ENCODE assay signal across 21 cellular contexts in genomic region chr2:15352363-15352762, GRCh38.
A peak's percentile ranks its signal among the peaks of the same experiment; 100 is the strongest.
DNase-seq lines count a peak whose midpoint lies in the region; ATAC-seq, FAIRE-seq and TF ChIP-seq lines count a peak whose summit lies in the region.
"Had no signal": no experiment of that assay in that cellular context is flagged by ENCODE, and none has a peak within 500 bp of the region (broad histone marks: within the 10 kb centered on the region; RNA-seq: fewer than 3 reads in every experiment).

No MANE protein-coding gene starts in this region.

- H3K4me1 Mint-ChIP-seq in activated T-cell treated with anti-CD3 and anti-CD28 coated beads, Interleukin-2, amount 50 U/mL, for 72 hours (ENCODE audit: low read depth): no peaks in the 10 kb centered on the region
- peaks cover 9 to 10% of the 10 kb centered on the region in 2 experiments for H3K4me1 Mint-ChIP-seq in H9
- H3K4me1 Mint-ChIP-seq: CD4-positive, alpha-beta memory T cell had no signal

- no peak overlapping the region for H4K91ac ChIP-seq in H9 (ENCODE audit: insufficient read length, low read depth, low read length)

- no peak for ATAC-seq in activated T-cell treated with anti-CD3 and anti-CD28 coated beads, Interleukin-2, amount 50 U/mL, for 72 hours (replicated peaks in 1 of 2)
- no peak for ATAC-seq in K562
- ATAC-seq: A549, GM23338 had no signal

- no peak overlapping the region for H2BK20ac ChIP-seq in H9 (ENCODE audit: low read depth, low read length, poor library complexity, severe bottlenecking)

- DNase-seq in activated T-cell treated with anti-CD3 and anti-CD28 coated beads, Interleukin-2, amount 50 U/mL, for 72 hours: no peak
- no peak for DNase-seq in activated T-cell treated with anti-CD3 and anti-CD28 coated beads, Interleukin-2, amount 50 U/mL, for 1 hour
- DNase-seq in H9: no peak
- no peak for DNase-seq in K562 (ENCODE audit: extremely low read depth in 1 of 4, low spot score in 3 of 4)
- DNase-seq in ecto neural progenitor cell (ENCODE audit: low spot score): no peak
- DNase-seq in mucosa of gallbladder (ENCODE audit: low spot score): no peak
- DNase-seq: 8988T; ACHN; C1 segment of cervical spinal cord; Calu3; CD4-positive, alpha-beta memory T cell; COR-L47; DMS53; DMS79 treated with DMSO at 0.1 percent for 48 hours; GF-D8; HFFc6 had no signal

- H3K56ac ChIP-seq in H9 (ENCODE audit: insufficient read length, low read depth, low read length): no peak overlapping the region

- peaks cover 76% of the 10 kb centered on the region for H3K36me3 ChIP-seq in K562 (ENCODE audit: control insufficient read depth, insufficient read depth, low read length)
- H3K36me3 ChIP-seq: HAP-1 had no signal

- intact Hi-C loops in K562 (cut with micrococcal nuclease): no loop called here

- no peaks in the 10 kb centered on the region for H4K20me1 ChIP-seq in H9 (ENCODE audit: control insufficient read depth, insufficient read depth, insufficient read length)
- no peaks in the 10 kb centered on the region for H4K20me1 ChIP-seq in K562 (replicated peaks; ENCODE audit: control insufficient read depth, insufficient read depth, low read length)

- H3K14ac ChIP-seq in H9 (ENCODE audit: insufficient read depth, low read length): no peak overlapping the region; the same call in 1 of the 2 replicates

- peaks cover 3% of the 10 kb centered on the region; the same call in 1 of the 2 replicates for H3K4me1 ChIP-seq in H9 (ENCODE audit: insufficient read depth, low read length)
- no peaks in the 10 kb centered on the region; a peak in 1 of 5 replicates for H3K4me1 ChIP-seq in K562 (replicated peaks in 1 of 2; ENCODE audit: control insufficient read depth in 2 of 2, insufficient read depth in 2 of 2, low read length in 2 of 2)
- H3K4me1 ChIP-seq: A549 had no signal

- H2BK12ac ChIP-seq in H9 (ENCODE audit: insufficient read length, low read depth, low read length): no peak overlapping the region

- H3K4me3 Mint-ChIP-seq in activated T-cell treated with anti-CD3 and anti-CD28 coated beads, Interleukin-2, amount 50 U/mL, for 72 hours: no peak overlapping the region
- no peak overlapping the region for H3K4me3 Mint-ChIP-seq in H9
- H3K4me3 Mint-ChIP-seq: CD4-positive, alpha-beta memory T cell; GM23338; HFFc6 had no signal

- peaks cover 4 to 27% of the 10 kb centered on the region in 2 donors for H3K36me3 Mint-ChIP-seq in activated T-cell treated with anti-CD3 and anti-CD28 coated beads, Interleukin-2, amount 50 U/mL, for 72 hours (ENCODE audit: insufficient read depth in 2 of 2)
- peaks cover 12 to 17% (median 13%) of the 10 kb centered on the region in 3 experiments; a peak in 4 of 7 replicates for H3K36me3 Mint-ChIP-seq in H9 (ENCODE audit: insufficient read depth in 1 of 3, low read depth in 3 of 3)

- H3T11ph ChIP-seq in H9 (ENCODE audit: low read length): no peak overlapping the region

- H2BK5ac ChIP-seq in H9 (ENCODE audit: insufficient read length, low read length): no peak overlapping the region

- H4K5ac ChIP-seq in H9 (ENCODE audit: insufficient read length, low read depth, low read length): no peak overlapping the region

- no TSS peak for BruUV-seq in K562 (replicated peaks; lab: Mats Ljungman, UMichigan)

- no peak for TF ChIP-seq EP300 in K562 (IDR thresholded peaks at IDR 0.05; ENCODE audit: low read length)

- FAIRE-seq in K562 (lab: Jason Lieb, UNC): no peak
- FAIRE-seq: GM12891, GM18507 had no signal

- H3K9me3 ChIP-seq in H9 (ENCODE audit: control insufficient read depth, low read depth, low read length) (no peaks in the 10 kb centered on the region), K562 (replicated peaks; ENCODE audit: control insufficient read depth, insufficient read depth, low read depth, low read length) (no peaks in the 10 kb centered on the region)
- H3K9me3 ChIP-seq: A549, HAP-1 had no signal

- no peak overlapping the region for H3K18ac ChIP-seq in H9 (ENCODE audit: insufficient read length, low read depth, low read length)

- H2BK120ac ChIP-seq in H9 (ENCODE audit: low read depth, low read length, poor library complexity, severe bottlenecking): no peak overlapping the region

- no peak overlapping the region for H2BK15ac ChIP-seq in H9 (ENCODE audit: low read depth, low read length)

- no CpG with 5 or more reads among the region's 11 CpGs for WGBS in H9 (ENCODE audit: extremely low coverage, insufficient read length, low lambda C conversion rate)
- WGBS in K562 (ENCODE audit: insufficient coverage, low coverage, missing lambda C conversion rate): 95% methylated on average over 10 of the region's 11 CpGs

- in situ Hi-C loops in K562 (cut with MboI): no loop called here

- H3K27me3 ChIP-seq in H9 (ENCODE audit: insufficient read depth, low read length): no peaks in the 10 kb centered on the region
- H3K27me3 ChIP-seq in K562 (ENCODE audit: control insufficient read depth in 2 of 2, insufficient read depth in 2 of 2, low read length in 2 of 2): no peaks in the 10 kb centered on the region

- peak overlapping the region; percentile 34 for H3K27ac Mint-ChIP-seq in activated T-cell treated with anti-CD3 and anti-CD28 coated beads, Interleukin-2, amount 50 U/mL, for 72 hours
- H3K27ac Mint-ChIP-seq in H9: peak overlapping the region; percentile 6 to 69 (median 35); a peak in 4 of 7 replicates
- H3K27ac Mint-ChIP-seq: GM23338, HFFc6 had no signal

- no peaks in the 10 kb centered on the region for H3K9me1 ChIP-seq in K562 (ENCODE audit: control insufficient read depth, insufficient read depth, low read length)

- no peaks in the 10 kb centered on the region for H3K23me2 ChIP-seq in H9 (ENCODE audit: insufficient read length, low read depth, low read length, poor library complexity, severe bottlenecking)

- H3K4me3 ChIP-seq in K562: no peak overlapping the region
- H3K4me3 ChIP-seq: A549, GM23338, HAP-1 had no signal

- H2AK5ac ChIP-seq in H9 (ENCODE audit: insufficient read length, low read length): no peak overlapping the region

- H3K79me1 ChIP-seq in H9 (ENCODE audit: insufficient read depth, low read depth, low read length, poor library complexity, severe bottlenecking): no peaks in the 10 kb centered on the region

- H3K4ac ChIP-seq in H9 (ENCODE audit: low read depth, low read length): no peak overlapping the region

- H3K4me2 ChIP-seq in H9 (ENCODE audit: insufficient read depth, insufficient read length, low read length): no peak overlapping the region
- no peak overlapping the region for H3K4me2 ChIP-seq in K562 (ENCODE audit: insufficient read depth, low read length)
- H3K4me2 ChIP-seq: A549, GM23338 had no signal

- no peak for TF ChIP-seq CTCF in H9 (conservative IDR thresholded peaks at IDR 0.05)
- TF ChIP-seq CTCF in K562 (IDR thresholded peaks at IDR 0.05 in 2 of 3, conservative IDR thresholded peaks at IDR 0.05 in 1 of 3; ENCODE audit: insufficient read depth in 2 of 3, low read depth in 1 of 3, low read length in 3 of 3): no peak

- no peak for TF ChIP-seq POLR2A in K562 (conservative IDR thresholded peaks at IDR 0.05)

- no peaks in the 10 kb centered on the region for H3K9me3 Mint-ChIP-seq in activated T-cell treated with anti-CD3 and anti-CD28 coated beads, Interleukin-2, amount 50 U/mL, for 72 hours
- no peaks in the 10 kb centered on the region; a peak in 1 of 5 replicates for H3K9me3 Mint-ChIP-seq in H9
- H3K9me3 Mint-ChIP-seq: CD4-positive, alpha-beta memory T cell; GM23338; HFFc6 had no signal

- H3K27me3 Mint-ChIP-seq in activated T-cell treated with anti-CD3 and anti-CD28 coated beads, Interleukin-2, amount 50 U/mL, for 72 hours (ENCODE audit: low read depth): no peaks in the 10 kb centered on the region
- no peaks in the 10 kb centered on the region for H3K27me3 Mint-ChIP-seq in H9 (ENCODE audit: low read depth)
- H3K27me3 Mint-ChIP-seq: CD4-positive, alpha-beta memory T cell had no signal

- H3K9ac ChIP-seq in H9 (ENCODE audit: extremely low read depth, insufficient read length, low read length): no peak overlapping the region
- H3K9ac ChIP-seq in K562 (ENCODE audit: insufficient read depth in 1 of 2, low read depth in 2 of 2, low read length in 2 of 2): no peak overlapping the region

- POLR2A ChIA-PET in K562 (lab: Yijun Ruan, JAX): interaction anchor here (0.6 to 1.0 kb wide), 2 partner anchors 9 to 12 kb away, joined by 3 read pairs; no protein-coding TSS in a partner anchor

- H2AFZ ChIP-seq in H9 (ENCODE audit: low read length): no peak overlapping the region
- no peak overlapping the region for H2AFZ ChIP-seq in K562 (ENCODE audit: low read depth, low read length)
- H2AFZ ChIP-seq: GM23338 had no signal

- H3K23ac ChIP-seq in H9 (ENCODE audit: insufficient read length, low read depth, low read length): no peak overlapping the region

- H3K79me2 ChIP-seq in H9 (ENCODE audit: insufficient read depth, low read length) (no peaks in the 10 kb centered on the region), K562 (ENCODE audit: control insufficient read depth, insufficient read depth, low read length) (no peaks in the 10 kb centered on the region)

- CTCF ChIA-PET in K562 (lab: Yijun Ruan, JAX; ENCODE audit: low intra/inter-chr PET ratio): no interaction called here

- no peak overlapping the region for H3K27ac ChIP-seq in H9 (ENCODE audit: insufficient read length, low read depth, low read length)
- no peak overlapping the region for H3K27ac ChIP-seq in K562 (ENCODE audit: extremely low read depth, low read depth, low read length)
- H3K27ac ChIP-seq: A549 had no signal

- H4K8ac ChIP-seq in H9 (replicated peaks; ENCODE audit: insufficient read length, low read depth, low read length): no peak overlapping the region

- TF ChIP-seq RAD21 in K562 (CRISPR knock-in tag; conservative IDR thresholded peaks at IDR 0.05 in 1 of 2, IDR thresholded peaks at IDR 0.05 in 1 of 2): no peak

TF ChIP-seq in K562, 482 proteins besides CTCF, POLR2A, EP300 and RAD21 (continues in another document):
- TF ChIP-seq FOXJ3 (CRISPR knock-in tag; IDR thresholded peaks at IDR 0.05): no peak
- TF ChIP-seq IRF1 (CRISPR knock-in tag; IDR thresholded peaks at IDR 0.05; ENCODE audit: borderline replicate concordance): no peak
- peak; percentile 97 for TF ChIP-seq NFIC (IDR thresholded peaks at IDR 0.05)
- no peak for TF ChIP-seq MBD2 (IDR thresholded peaks at IDR 0.05; ENCODE audit: borderline replicate concordance, low read depth)
- TF ChIP-seq, protein P1, sequence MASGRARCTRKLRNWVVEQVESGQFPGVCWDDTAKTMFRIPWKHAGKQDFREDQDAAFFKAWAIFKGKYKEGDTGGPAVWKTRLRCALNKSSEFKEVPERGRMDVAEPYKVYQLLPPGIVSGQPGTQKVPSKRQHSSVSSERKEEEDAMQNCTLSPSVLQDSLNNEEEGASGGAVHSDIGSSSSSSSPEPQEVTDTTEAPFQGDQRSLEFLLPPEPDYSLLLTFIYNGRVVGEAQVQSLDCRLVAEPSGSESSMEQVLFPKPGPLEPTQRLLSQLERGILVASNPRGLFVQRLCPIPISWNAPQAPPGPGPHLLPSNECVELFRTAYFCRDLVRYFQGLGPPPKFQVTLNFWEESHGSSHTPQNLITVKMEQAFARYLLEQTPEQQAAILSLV (tag; IDR thresholded peaks at IDR 0.05): no peak
